In the genomic region with DNA sequence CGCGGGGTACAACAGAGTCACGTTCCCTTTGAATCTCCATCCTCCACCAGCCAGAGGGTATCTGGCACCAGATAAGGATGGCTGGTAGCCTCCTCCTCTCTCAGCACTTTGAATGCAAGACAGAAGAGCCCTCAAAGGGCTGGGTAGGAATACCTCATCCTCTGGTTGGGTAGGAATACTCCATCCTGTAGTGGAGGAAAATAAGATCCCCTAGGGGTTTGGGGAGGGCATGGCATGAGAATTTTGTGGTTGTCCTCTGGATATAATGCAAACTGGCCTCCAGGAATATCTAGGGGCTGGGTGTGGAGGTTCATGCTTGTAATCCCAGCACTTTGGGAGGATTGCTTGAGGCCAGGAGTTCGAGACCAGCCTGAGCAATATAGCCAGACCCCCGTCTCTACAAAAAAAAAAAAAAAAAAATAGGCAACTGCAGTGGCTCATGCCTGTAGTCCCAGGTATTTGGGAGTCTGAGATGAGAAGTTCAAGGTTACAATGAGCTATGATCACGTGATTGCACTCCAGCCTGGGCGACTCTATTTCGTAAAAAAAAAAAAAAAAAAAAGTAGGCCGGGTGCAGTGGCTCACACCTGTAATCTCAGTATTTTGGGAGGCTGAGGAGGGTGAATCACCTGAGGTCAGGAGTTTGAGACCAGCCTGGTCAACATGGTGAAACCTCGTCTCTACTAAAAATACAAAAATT, we compare ENCODE assay signal across 11 cellular contexts. TPM values are rescaled to one million over a fixed set of nuclear protein-coding genes. Genes with fewer than 3 reads are reported as not detected.
A peak's percentile ranks its signal among the peaks of the same experiment; 100 is the strongest.
DNase-seq lines count a peak whose midpoint lies in the region; ATAC-seq and TF ChIP-seq lines count a peak whose summit lies in the region.
"Had no signal": no experiment of that assay in that cellular context is flagged by ENCODE, and none has a peak within 500 bp of the region (broad histone marks: within the 10 kb centered on the region; RNA-seq: fewer than 3 reads in every experiment).

No MANE protein-coding gene starts in this region.

- H3K27me3 Mint-ChIP-seq in endothelial cell (ENCODE audit: unreplicated experiment) (peaks cover 23% of the 10 kb centered on the region), nephron progenitor cell (ENCODE audit: low read depth, poor library complexity) (peaks cover 7% of the 10 kb centered on the region), glutamatergic neuron (ENCODE audit: unreplicated experiment) (peaks cover 12% of the 10 kb centered on the region)

- H3K9me3 Mint-ChIP-seq in endothelial cell (ENCODE audit: unreplicated experiment): no peaks in the 10 kb centered on the region
- no peaks in the 10 kb centered on the region for H3K9me3 Mint-ChIP-seq in nephron progenitor cell
- peaks cover 2% of the 10 kb centered on the region for H3K9me3 Mint-ChIP-seq in glutamatergic neuron (ENCODE audit: unreplicated experiment)

- peaks cover 23% of the 10 kb centered on the region for H3K4me1 ChIP-seq in BE2C

- H3K36me3 Mint-ChIP-seq in endothelial cell (ENCODE audit: low read depth, unreplicated experiment): peaks cover 28% of the 10 kb centered on the region
- H3K36me3 Mint-ChIP-seq in nephron progenitor cell (ENCODE audit: low read depth): no peaks in the 10 kb centered on the region
- H3K36me3 Mint-ChIP-seq in glutamatergic neuron (ENCODE audit: unreplicated experiment): no peaks in the 10 kb centered on the region

- no peaks in the 10 kb centered on the region; the same call in 1 of the 2 replicates for H3K36me3 ChIP-seq in BE2C

- peak overlapping the region; percentile 91 for H3K4me3 ChIP-seq in BE2C (ENCODE audit: low read depth, low read length)

- peaks cover 51% of the 10 kb centered on the region for H3K4me1 Mint-ChIP-seq in endothelial cell (ENCODE audit: unreplicated experiment)
- peaks cover 68% of the 10 kb centered on the region for H3K4me1 Mint-ChIP-seq in nephron progenitor cell
- H3K4me1 Mint-ChIP-seq in glutamatergic neuron (ENCODE audit: low read depth, unreplicated experiment): peaks cover 3% of the 10 kb centered on the region

- no peaks in the 10 kb centered on the region for H3K9me3 ChIP-seq in BE2C

- TF ChIP-seq CTCF in BE2C (IDR thresholded peaks at IDR 0.05; ENCODE audit: low read depth, low read length): peak; percentile 20; the same call in 1 of the 2 replicates
- peak; percentile 41 for TF ChIP-seq CTCF in endothelial cell (IDR thresholded peaks at IDR 0.05; ENCODE audit: unreplicated experiment)
- TF ChIP-seq CTCF in nephron progenitor cell (IDR thresholded peaks at IDR 0.05): no peak
- TF ChIP-seq CTCF in glutamatergic neuron (IDR thresholded peaks at IDR 0.05; ENCODE audit: partially characterized antibody, unreplicated experiment): no peak

- H3K4me3 Mint-ChIP-seq in endothelial cell (ENCODE audit: unreplicated experiment) (peak overlapping the region; percentile 98), nephron progenitor cell (peak overlapping the region; percentile 86), glutamatergic neuron (ENCODE audit: unreplicated experiment) (no peak overlapping the region)

- DNase-seq in BE2C (no peak), NCI-H226 (peak; percentile 67), endothelial cell (ENCODE audit: low spot score) (no peak), nephron progenitor cell (no peak), SIG-M5 treated with dmso at 0.1 percent for 504 hours (lab: John Stamatoyannopoulos, UW; ENCODE audit: unreplicated experiment) (no peak), glutamatergic neuron (no peak)
- DNase-seq: activated CD4-positive, alpha-beta T cell treated with anti-CD3 and anti-CD28 coated beads, Interleukin-2, amount 50 U/mL, for 1 hour; NCI-H146; stimulated activated CD4-positive, alpha-beta T cell treated with anti-CD3 and anti-CD28 coated beads, Interleukin-4, amount 100 ng/mL, for 24 hours had no signal

- ATAC-seq in GM18505 (IDR thresholded peaks at IDR 0.05; ENCODE audit: unreplicated experiment): no peak
- ATAC-seq in GM21723 (IDR thresholded peaks at IDR 0.05; ENCODE audit: unreplicated experiment): no peak

- H3K27ac Mint-ChIP-seq in endothelial cell (ENCODE audit: unreplicated experiment): peak overlapping the region; percentile 100
- no peak overlapping the region for H3K27ac Mint-ChIP-seq in nephron progenitor cell
- no peak overlapping the region for H3K27ac Mint-ChIP-seq in glutamatergic neuron (ENCODE audit: unreplicated experiment)

- no peak for TF ChIP-seq POLR2A in GM18505 (IDR thresholded peaks at IDR 0.05; ENCODE audit: borderline replicate concordance, extremely low read depth, insufficient read depth, insufficient read length)

- H3K27me3 ChIP-seq in BE2C: no peaks in the 10 kb centered on the region

RNA-seq across cellular contexts. Expression of gene IGFBP4, which starts 2.7 kb away (rescaled TPM):
- polyA plus RNA-seq in BE2C (2012; ENCODE audit: insufficient read depth, insufficient read length, low read depth): 262 TPM
- total RNA-seq in endothelial cell (ENCODE audit: unreplicated experiment) (1,531 TPM), glutamatergic neuron (ENCODE audit: unreplicated experiment) (1.9 TPM)

RNA-seq across cellular contexts. Expression of gene TOP2A, which starts 28.2 kb away (rescaled TPM):
- 17.6 TPM for polyA plus RNA-seq in BE2C (2012; ENCODE audit: insufficient read depth, insufficient read length, low read depth)
- total RNA-seq in endothelial cell (ENCODE audit: unreplicated experiment): 28.3 TPM
- 32.4 TPM for total RNA-seq in glutamatergic neuron (ENCODE audit: unreplicated experiment)

RNA-seq across cellular contexts. Expression of gene TNS4, which starts 55.5 kb away (rescaled TPM):
- not detected for polyA plus RNA-seq in BE2C (2012; ENCODE audit: insufficient read depth, insufficient read length, low read depth)
- total RNA-seq in endothelial cell (ENCODE audit: unreplicated experiment) (0.08 TPM), glutamatergic neuron (ENCODE audit: unreplicated experiment) (not detected)

Comparison
In these comparisons a context has a peak if more than half of its experiments do, and no peak if none do; other contexts are left out.
1. CTCF ChIP-seq: peak in BE2C (single experiment) and endothelial cell (single experiment); none in nephron progenitor cell (single experiment) and glutamatergic neuron (single experiment).
2. RNA of gene IGFBP4, which starts 2.7 kb away (total RNA-seq): 1,531 TPM in endothelial cell (single experiment); 1.9 TPM in glutamatergic neuron (single experiment); every median in the first group is over 100 times any median in the second.